In the genomic region with DNA sequence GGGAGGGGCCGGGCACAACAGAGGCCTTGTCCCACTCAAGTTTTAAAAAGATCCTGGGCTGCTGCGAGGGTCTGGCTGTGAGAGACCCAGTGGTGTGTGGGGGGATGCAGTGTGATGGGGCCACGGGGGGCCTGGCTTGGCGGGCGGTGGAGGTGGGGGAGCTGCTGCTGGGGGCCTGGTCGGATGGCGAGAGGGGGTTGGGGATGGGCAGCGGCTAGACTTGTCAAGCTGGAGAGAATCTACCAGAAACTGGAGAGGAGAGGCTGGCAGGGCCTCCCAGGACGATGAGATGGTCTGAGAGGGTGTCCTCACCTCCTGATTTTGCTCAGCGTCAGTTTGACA, we compare ENCODE assay signal across 32 cellular contexts. TPM values are rescaled to one million over a fixed set of nuclear protein-coding genes. Genes with fewer than 3 reads are reported as not detected.
"Had no signal": no experiment of that assay in that cellular context is flagged by ENCODE, and none has a peak within 500 bp of the region (broad histone marks: within the 10 kb centered on the region; RNA-seq: fewer than 3 reads in every experiment).

No MANE protein-coding gene starts in this region.

- H3K4me2 ChIP-seq: smooth muscle cell had no signal

- H3K27me3 ChIP-seq: colonic mucosa, gastrocnemius medialis, neutrophil, transverse colon, upper lobe of right lung, uterus had no signal

- ATAC-seq: esophagus mucosa; gastrocnemius medialis; natural killer cell; sciatic nerve; stimulated activated memory B cell treated with anti-CD40 and anti-IgM and Interleukin-4, amounts not matched to agents 10 μg/mL and 1 μg/mL and 100 μg/mL, for 72 hours; upper lobe of right lung had no signal

- H3K36me3 Mint-ChIP-seq: natural killer cell had no signal

- H3K27ac ChIP-seq: colonic mucosa, epithelial cell of prostate, gastrocnemius medialis, neutrophil, parathyroid adenoma, transverse colon, upper lobe of right lung, uterus had no signal

- DNase-seq: colonic mucosa; effector CD8-positive, alpha-beta T cell; endodermal cell; foreskin fibroblast; gastrocnemius medialis; head of caudate nucleus; kidney; natural killer cell; stimulated activated CD4-positive, alpha-beta T cell treated with anti-CD3 and anti-CD28 coated beads, Interleukin-12 subunit alpha, Interleukin-12 subunit beta, amount 100 ng/mL, for 4 hours; stimulated activated CD4-positive, alpha-beta T cell treated with anti-CD3 and anti-CD28 coated beads, Interleukin-2, amount 100 ng/mL, for 24 hours; stimulated activated CD4-positive, alpha-beta T cell treated with anti-CD3 and anti-CD28 coated beads, Interleukin-4, amount 100 ng/mL, for 24 hours; transverse colon; upper lobe of right lung; uterus had no signal

- H3K27ac Mint-ChIP-seq: dendritic cell treated with granulocyte-macrophage colony-stimulating factor and Interleukin-4, amounts not matched to agents 40 ng/mL and 50 ng/mL, for 4 days; endodermal cell; memory B cell; natural killer cell; progenitor cell of endocrine pancreas; stimulated activated memory B cell treated with anti-CD40 and anti-IgM and Interleukin-4, amounts not matched to agents 10 μg/mL and 1 μg/mL and 100 μg/mL, for 72 hours; stimulated activated naive CD8-positive, alpha-beta T cell treated with anti-CD3 and anti-CD28 coated beads, Interleukin-15, Interleukin-2, amounts not matched to agents 100 ng/mL and 50 ng/mL, for 24 hours had no signal

- H3K9me3 Mint-ChIP-seq: dendritic cell treated with granulocyte-macrophage colony-stimulating factor and Interleukin-4, amounts not matched to agents 40 ng/mL and 50 ng/mL, for 4 days; endodermal cell; memory B cell; natural killer cell; neural crest cell; stimulated activated memory B cell treated with anti-CD40 and anti-IgM and Interleukin-4, amounts not matched to agents 10 μg/mL and 1 μg/mL and 100 μg/mL, for 72 hours; stimulated activated naive CD8-positive, alpha-beta T cell treated with anti-CD3 and anti-CD28 coated beads, Interleukin-15, Interleukin-2, amounts not matched to agents 100 ng/mL and 50 ng/mL, for 24 hours had no signal

- H3K9me3 ChIP-seq: colonic mucosa, gastrocnemius medialis, neutrophil, transverse colon, upper lobe of right lung, uterus had no signal

- H3K27me3 Mint-ChIP-seq: dendritic cell treated with granulocyte-macrophage colony-stimulating factor and Interleukin-4, amounts not matched to agents 40 ng/mL and 50 ng/mL, for 4 days; memory B cell; progenitor cell of endocrine pancreas; stimulated activated memory B cell treated with anti-CD40 and anti-IgM and Interleukin-4, amounts not matched to agents 10 μg/mL and 1 μg/mL and 100 μg/mL, for 72 hours; stimulated activated naive CD8-positive, alpha-beta T cell treated with anti-CD3 and anti-CD28 coated beads, Interleukin-15, Interleukin-2, amounts not matched to agents 100 ng/mL and 50 ng/mL, for 24 hours had no signal

- FAIRE-seq: kidney had no signal

- H3K9ac ChIP-seq: parathyroid adenoma had no signal

- H3K36me3 ChIP-seq: colonic mucosa, uterus had no signal

- H3K4me3 Mint-ChIP-seq: dendritic cell treated with granulocyte-macrophage colony-stimulating factor and Interleukin-4, amounts not matched to agents 40 ng/mL and 50 ng/mL, for 4 days; endodermal cell; memory B cell; natural killer cell; stimulated activated memory B cell treated with anti-CD40 and anti-IgM and Interleukin-4, amounts not matched to agents 10 μg/mL and 1 μg/mL and 100 μg/mL, for 72 hours; stimulated activated naive CD8-positive, alpha-beta T cell treated with anti-CD3 and anti-CD28 coated beads, Interleukin-15, Interleukin-2, amounts not matched to agents 100 ng/mL and 50 ng/mL, for 24 hours had no signal

- H3K4me3 ChIP-seq: colonic mucosa, gastrocnemius medialis, lung, smooth muscle cell, transverse colon, upper lobe of right lung, uterus had no signal

- H2AFZ ChIP-seq: parathyroid adenoma had no signal

RNA-seq across cellular contexts. Expression of a gene that starts 35.3 kb away (rescaled TPM):
- total RNA-seq: gastrocnemius medialis, glomerular endothelial cell, left lobe of liver, mononuclear cell, natural killer cell, neural crest cell, omental fat pad, sciatic nerve had no signal
- polyA plus RNA-seq: liver, smooth muscle cell had no signal
